ENCODE assay signal across 7 cellular contexts in the genomic region with DNA sequence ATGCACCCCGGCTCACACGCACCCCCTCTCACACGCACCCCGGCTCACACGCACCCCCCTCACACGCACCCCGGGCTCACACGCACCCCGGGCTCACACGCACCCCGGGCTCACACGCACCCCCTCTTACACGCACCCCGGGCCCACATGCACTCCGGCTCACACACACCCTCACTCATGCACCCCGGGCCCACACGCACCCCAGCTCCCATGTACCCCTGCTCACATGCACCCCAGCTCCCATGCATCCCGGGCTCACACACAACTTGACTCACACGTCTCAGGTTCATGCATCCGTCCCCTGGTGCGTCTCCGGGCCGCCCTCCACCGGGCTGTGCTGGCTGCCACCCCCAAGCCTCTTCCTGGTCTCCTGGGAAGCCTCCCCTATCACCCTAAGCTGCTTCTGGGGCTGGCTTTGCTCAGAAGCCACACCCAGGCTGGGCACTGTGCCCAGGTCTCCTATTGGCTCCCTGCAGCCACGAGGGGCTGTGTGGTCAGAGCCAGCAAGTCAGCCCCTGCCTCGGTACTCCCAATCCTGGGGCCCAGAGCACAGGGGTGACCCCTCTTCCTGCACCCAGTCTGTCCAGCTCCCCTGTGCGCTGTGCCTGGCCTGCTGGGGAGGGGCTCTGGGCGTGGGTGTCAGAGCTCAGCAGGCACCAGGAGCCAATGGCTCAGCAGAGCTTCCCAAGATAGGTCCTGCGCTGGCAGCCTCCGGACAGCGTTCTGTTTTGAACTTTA. TPM values are rescaled to one million over a fixed set of nuclear protein-coding genes. Genes with fewer than 3 reads are reported as not detected.
A peak's percentile ranks its signal among the peaks of the same experiment; 100 is the strongest.
DNase-seq lines count a peak whose midpoint lies in the region; ATAC-seq and TF ChIP-seq lines count a peak whose summit lies in the region.

No MANE protein-coding gene starts in this region.

- POLR2A ChIA-PET in RWPE1 (lab: Yijun Ruan, JAX; ENCODE audit: low non-redundant PET), result interaction anchor here (0.8 to 1.6 kb wide), 2 partner anchors 16 to 154 kb away, joined by 3 to 7 read pairs; a partner anchor contains a TSS

- TF ChIP-seq CTCF in RWPE1 (conservative IDR thresholded peaks at IDR 0.05; ENCODE audit: low read depth), result no peak
- no peak for TF ChIP-seq CTCF in GM10266 (IDR thresholded peaks at IDR 0.05; ENCODE audit: control insufficient read depth, insufficient read depth, low read depth, missing control alignments)

- DNase-seq in RWPE1 (ENCODE audit: low spot score) (peak; percentile 63), fibroblast of the conjunctiva (ENCODE audit: low read depth) (peak; percentile 82), renal cortical epithelial cell (ENCODE audit: low read depth) (peak; percentile 70), GM10266 (ENCODE audit: extremely low spot score) (no peak)

- no peak for TF ChIP-seq EP300 in Ishikawa (IDR thresholded peaks at IDR 0.05; ENCODE audit: borderline replicate concordance)

- TF ChIP-seq RAD21 in Ishikawa (IDR thresholded peaks at IDR 0.05; ENCODE audit: low read depth), result no peak

- ATAC-seq in HG02852 (IDR thresholded peaks at IDR 0.05; ENCODE audit: unreplicated experiment), result no peak
- ATAC-seq in GM19023 (IDR thresholded peaks at IDR 0.05; ENCODE audit: unreplicated experiment), result no peak

- CTCF ChIA-PET in RWPE1 (lab: Yijun Ruan, JAX), result interaction anchor here (0.7 to 1.1 kb wide), 3 partner anchors 11 to 86 kb away, joined by 3 read pairs; no protein-coding TSS in a partner anchor

- H3K27ac ChIP-seq in RWPE1, result peak overlapping the region; percentile 74

TF ChIP-seq in Ishikawa, 13 proteins besides CTCF, POLR2A, EP300 and RAD21:
- TF ChIP-seq YY1 (IDR thresholded peaks at IDR 0.05; ENCODE audit: low read depth), result no peak
- TF ChIP-seq, protein P1, sequence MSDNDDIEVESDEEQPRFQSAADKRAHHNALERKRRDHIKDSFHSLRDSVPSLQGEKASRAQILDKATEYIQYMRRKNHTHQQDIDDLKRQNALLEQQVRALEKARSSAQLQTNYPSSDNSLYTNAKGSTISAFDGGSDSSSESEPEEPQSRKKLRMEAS (IDR thresholded peaks at IDR 0.05), result no peak
- no peak for TF ChIP-seq ZBTB7A (IDR thresholded peaks at IDR 0.05; ENCODE audit: low read depth)
- no peak for TF ChIP-seq CREB1 (IDR thresholded peaks at IDR 0.05; ENCODE audit: low read depth)
- no peak for TF ChIP-seq TAF1 (IDR thresholded peaks at IDR 0.05; ENCODE audit: low read depth)
- no peak for TF ChIP-seq CEBPB (IDR thresholded peaks at IDR 0.05)
- no peak for TF ChIP-seq TCF12 (IDR thresholded peaks at IDR 0.05; ENCODE audit: low read depth)
- TF ChIP-seq NFIC (IDR thresholded peaks at IDR 0.05), result peak; percentile 57; the same call in 1 of the 2 replicates
- TF ChIP-seq FOXM1 (IDR thresholded peaks at IDR 0.05; ENCODE audit: borderline replicate concordance, low read depth), result no peak
- peak; percentile 76 for TF ChIP-seq EGR1 (IDR thresholded peaks at IDR 0.05)
- TF ChIP-seq, protein P2, sequence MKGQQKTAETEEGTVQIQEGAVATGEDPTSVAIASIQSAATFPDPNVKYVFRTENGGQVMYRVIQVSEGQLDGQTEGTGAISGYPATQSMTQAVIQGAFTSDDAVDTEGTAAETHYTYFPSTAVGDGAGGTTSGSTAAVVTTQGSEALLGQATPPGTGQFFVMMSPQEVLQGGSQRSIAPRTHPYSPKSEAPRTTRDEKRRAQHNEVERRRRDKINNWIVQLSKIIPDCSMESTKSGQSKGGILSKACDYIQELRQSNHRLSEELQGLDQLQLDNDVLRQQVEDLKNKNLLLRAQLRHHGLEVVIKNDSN (IDR thresholded peaks at IDR 0.05), result peak; percentile 93

RNA-seq across cellular contexts. Expression of a gene that starts 16.9 kb away (rescaled TPM):
- 85.4 and 86.2 TPM in 2 replicates for total RNA-seq in renal cortical epithelial cell

RNA-seq across cellular contexts. Expression of a gene that starts 17.2 kb away (rescaled TPM):
- 38.0 and 64.1 TPM in 2 replicates for total RNA-seq in renal cortical epithelial cell

RNA-seq across cellular contexts. Expression of a gene that starts 26.8 kb away (rescaled TPM):
- total RNA-seq in renal cortical epithelial cell, result 831 and 921 TPM in 2 replicates

RNA-seq across cellular contexts. Expression of a gene that starts 31.8 kb away (rescaled TPM):
- 3.7 and 6.4 TPM in 2 replicates for total RNA-seq in renal cortical epithelial cell

RNA-seq across cellular contexts. Expression of a gene that starts 40.8 kb away (rescaled TPM):
- 19.3 and 60.1 TPM in 2 replicates for total RNA-seq in renal cortical epithelial cell
